ENCODE assay signal across 9 cellular contexts in the genomic region with DNA sequence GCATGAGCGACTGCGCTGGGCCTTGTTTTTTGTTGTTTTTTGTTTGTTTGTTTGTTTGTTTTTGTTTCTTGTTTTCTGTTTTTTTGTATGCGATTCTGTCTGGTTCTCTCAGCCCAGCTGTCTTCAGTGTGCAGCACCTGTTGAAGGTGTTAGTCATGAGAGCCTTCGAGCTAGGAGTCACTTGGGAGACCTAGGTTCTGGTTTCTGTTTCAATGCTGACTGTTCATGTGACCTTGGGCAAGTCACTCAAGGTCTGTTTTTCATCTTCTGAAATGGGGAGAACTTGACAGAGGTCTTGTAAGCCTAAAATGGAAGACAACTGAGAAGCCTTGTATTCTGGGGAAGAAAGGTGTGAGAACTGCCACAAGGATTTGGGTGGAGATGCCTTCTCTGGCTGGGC. TPM values are rescaled to one million over a fixed set of nuclear protein-coding genes. Genes with fewer than 3 reads are reported as not detected.
A peak's percentile ranks its signal among the peaks of the same experiment; 100 is the strongest.
DNase-seq lines count a peak whose midpoint lies in the region; ATAC-seq, FAIRE-seq and TF ChIP-seq lines count a peak whose summit lies in the region.
"Had no signal": no experiment of that assay in that cellular context is flagged by ENCODE, and none has a peak within 500 bp of the region (broad histone marks: within the 10 kb centered on the region; RNA-seq: fewer than 3 reads in every experiment).

No MANE protein-coding gene starts in this region.

- FAIRE-seq in GM12892 (lab: Jason Lieb, UNC) = peak; percentile 58
- FAIRE-seq in RCC 7860 (lab: Jason Lieb, UNC) = no peak
- FAIRE-seq: kidney had no signal

- no peak for TF ChIP-seq POLR2A in GM12892 (IDR thresholded peaks at IDR 0.05; ENCODE audit: low read depth, low read length)

- ATAC-seq in GM21360 (IDR thresholded peaks at IDR 0.05; ENCODE audit: unreplicated experiment) (peak; percentile 42), HG03342 (IDR thresholded peaks at IDR 0.05; ENCODE audit: unreplicated experiment) (peak; percentile 58)

- H3K4me1 Mint-ChIP-seq in activated naive CD8-positive, alpha-beta T cell (ENCODE audit: low read depth) = peaks cover 47% of the 10 kb centered on the region

- H3K27me3 Mint-ChIP-seq in activated naive CD8-positive, alpha-beta T cell = no peaks in the 10 kb centered on the region

- peaks cover 6% of the 10 kb centered on the region for H3K36me3 Mint-ChIP-seq in activated naive CD8-positive, alpha-beta T cell

- H3K27ac Mint-ChIP-seq in activated naive CD8-positive, alpha-beta T cell = peak overlapping the region; percentile 94

- H3K9me3 Mint-ChIP-seq in activated naive CD8-positive, alpha-beta T cell (ENCODE audit: low read depth) = peaks cover 3% of the 10 kb centered on the region

- DNase-seq in GM12892 (ENCODE audit: insufficient read length) (no peak), RCC 7860 (ENCODE audit: low spot score) (no peak), DMS114 treated with DMSO at 0.1 percent for 48 hours (lab: John Stamatoyannopoulos, UW; ENCODE audit: unreplicated experiment) (no peak), OCI-M2 (lab: John Stamatoyannopoulos, UW; ENCODE audit: unreplicated experiment) (no peak), MV-4-11 (lab: John Stamatoyannopoulos, UW) (no peak)
- DNase-seq: kidney had no signal

- peak overlapping the region; percentile 87 for H3K4me3 Mint-ChIP-seq in activated naive CD8-positive, alpha-beta T cell

RNA-seq across cellular contexts. Expression of a gene that starts 1.8 kb away (rescaled TPM):
- 41.4 TPM for polyA plus RNA-seq in GM12892 (2012; ENCODE audit: missing spikeins)

RNA-seq across cellular contexts. Expression of a gene that starts 22.8 kb away (rescaled TPM):
- 4.3 TPM for polyA plus RNA-seq in GM12892 (2012; ENCODE audit: missing spikeins)

RNA-seq across cellular contexts. Expression of a gene that starts 36.7 kb away (rescaled TPM):
- 30.1 TPM for polyA plus RNA-seq in GM12892 (2012; ENCODE audit: missing spikeins)

RNA-seq across cellular contexts. Expression of a gene that starts 37.0 kb away (rescaled TPM):
- polyA plus RNA-seq in GM12892 (2012; ENCODE audit: missing spikeins) = 74.4 TPM

RNA-seq across cellular contexts. Expression of a gene that starts 49.8 kb away (rescaled TPM):
- 4.3 TPM for polyA plus RNA-seq in GM12892 (2012; ENCODE audit: missing spikeins)
